Comparison of ENCODE assay signal across 8 cellular contexts in the genomic region with DNA sequence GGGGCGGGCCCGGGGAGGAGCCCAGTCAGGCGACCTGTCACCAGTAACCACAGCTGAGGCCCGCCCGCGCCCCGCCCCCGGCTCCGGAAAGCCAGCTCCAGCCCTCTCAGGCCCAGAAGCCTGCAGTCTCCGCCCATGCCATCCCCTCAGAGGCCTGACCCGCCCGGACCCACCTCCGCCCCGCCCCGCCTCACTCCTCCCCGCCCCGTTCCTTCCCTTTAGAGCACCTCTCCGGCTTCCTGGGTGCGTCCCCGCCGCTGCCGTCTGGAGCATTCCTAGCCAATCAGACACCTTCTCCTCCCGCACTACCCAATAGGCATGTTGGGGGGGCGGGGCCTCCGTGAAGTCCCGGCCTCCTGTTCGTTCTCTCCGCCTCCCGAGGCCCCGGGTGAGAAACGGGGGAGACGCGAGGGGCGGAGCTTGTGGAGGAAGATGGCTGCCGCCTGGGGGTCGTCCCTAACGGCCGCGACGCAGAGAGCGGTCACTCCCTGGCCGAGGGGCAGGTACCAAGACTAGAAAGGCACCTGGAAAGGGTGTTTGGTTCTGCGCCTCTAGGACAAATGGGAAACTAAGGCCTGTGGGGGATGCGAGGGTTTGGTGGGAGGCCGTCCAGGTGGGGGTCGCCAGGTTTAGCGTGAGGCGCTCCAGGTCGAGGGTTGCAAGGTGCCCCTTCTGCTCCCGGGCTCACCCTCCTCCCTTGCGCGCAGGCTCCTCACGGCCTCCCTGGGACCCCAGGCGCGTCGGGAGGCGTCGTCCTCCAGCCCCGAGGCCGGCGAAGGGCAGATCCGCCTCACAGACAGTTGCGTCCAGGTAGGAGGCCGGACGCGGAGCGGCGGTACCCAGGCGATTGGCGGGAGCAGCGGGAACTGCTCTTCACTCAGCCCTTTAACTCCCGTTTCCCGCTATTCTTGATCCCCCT. TPM values are rescaled to one million over a fixed set of nuclear protein-coding genes. Genes with fewer than 3 reads are reported as not detected.
DNase-seq lines count a peak whose midpoint lies in the region; ATAC-seq, FAIRE-seq and TF ChIP-seq lines count a peak whose summit lies in the region.

A gene with protein sequence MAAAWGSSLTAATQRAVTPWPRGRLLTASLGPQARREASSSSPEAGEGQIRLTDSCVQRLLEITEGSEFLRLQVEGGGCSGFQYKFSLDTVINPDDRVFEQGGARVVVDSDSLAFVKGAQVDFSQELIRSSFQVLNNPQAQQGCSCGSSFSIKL (plus strand): TSS at position 423 of the 919 bp plus-strand sequence. CDS start 10 bp downstream, at position 433.

- no peak for TF ChIP-seq POLR2A in endothelial cell of umbilical vein (IDR thresholded peaks at IDR 0.05; ENCODE audit: low read depth, low read length)

- H2AFZ ChIP-seq in OCI-LY3 (ENCODE audit: low read depth, low read length) = peak within 1 kb of the TSS; percentile 83
- peak within 1 kb of the TSS; percentile 93 for H2AFZ ChIP-seq in endothelial cell of umbilical vein (ENCODE audit: low read depth, low read length)

- dilution Hi-C loops in endothelial cell of umbilical vein (cut with MboI; ENCODE audit: extremely low pct_ligation_motif_present, low sequenced_read_pairs) = no loop called here

- H3K9ac ChIP-seq in OCI-LY3 (ENCODE audit: low read length) (peak within 1 kb of the TSS; percentile 77), endothelial cell of umbilical vein (replicated peaks; ENCODE audit: extremely low read depth, insufficient read depth, low read length) (peak within 1 kb of the TSS; percentile 86)

- no TSS peak for BruUV-seq in endothelial cell of umbilical vein (replicated peaks; lab: Mats Ljungman, UMichigan)

- peak; percentile 92 for ATAC-seq in GM21515 (IDR thresholded peaks at IDR 0.05; ENCODE audit: unreplicated experiment)

- H3K9me3 ChIP-seq in OCI-LY3 (ENCODE audit: insufficient read depth, low read length) (no peaks in the 10 kb centered on the region), endothelial cell of umbilical vein (replicated peaks; ENCODE audit: control insufficient read depth, insufficient read depth, low read length) (no peaks in the 10 kb centered on the region)

- H3K4me3 ChIP-seq in OCI-LY3 (ENCODE audit: low read length) (peak within 1 kb of the TSS; percentile 89), endothelial cell of umbilical vein (replicated peaks in 1 of 3; ENCODE audit: insufficient read depth in 1 of 3, low read depth in 1 of 3, low read length in 3 of 3) (peak within 1 kb of the TSS; percentile 91 to 98 (median 93))

- H3K4me1 ChIP-seq in OCI-LY3 (ENCODE audit: low read length) (peaks cover 30% of the 10 kb centered on the region), endothelial cell of umbilical vein (ENCODE audit: control insufficient read depth, extremely low read depth, insufficient read depth, low read length) (peaks cover 47% of the 10 kb centered on the region)

- peak; percentile 91 for FAIRE-seq in endothelial cell of umbilical vein (lab: Jason Lieb, UNC)

- TF ChIP-seq CTCF in OCI-LY3 (IDR thresholded peaks at IDR 0.05; ENCODE audit: low read depth, low read length) (no peak), endothelial cell of umbilical vein (IDR thresholded peaks at IDR 0.05; ENCODE audit: extremely low read depth in 1 of 2, insufficient read depth in 1 of 2, low read depth in 1 of 2, low read length in 2 of 2) (no peak)

- H3K27ac ChIP-seq in OCI-LY3 (ENCODE audit: low read length) (peak within 1 kb of the TSS; percentile 14; the same call in 1 of the 2 replicates), endothelial cell of umbilical vein (ENCODE audit: insufficient read depth, low read depth, low read length) (peak within 1 kb of the TSS; percentile 76)

- CTCF ChIA-PET in endothelial cell of umbilical vein (lab: Charles Lee) = interaction anchor here (0.8 to 1.1 kb wide), 4 partner anchors 15 to 133 kb away, joined by 3 to 4 read pairs (median 4); no protein-coding TSS in a partner anchor

- H3K27me3 ChIP-seq in OCI-LY3 (ENCODE audit: low read depth, low read length) (no peaks in the 10 kb centered on the region), endothelial cell of umbilical vein (ENCODE audit: control insufficient read depth in 2 of 2, insufficient read depth in 2 of 2, low read length in 2 of 2) (no peaks in the 10 kb centered on the region)

- DNase-seq in D341Med (ENCODE audit: low spot score) (peak; percentile 98), HuH-7 (ENCODE audit: low spot score) (peak; percentile 97), endothelial cell of umbilical vein (ENCODE audit: low read depth, low spot score) (peak; percentile 99), middle frontal gyrus (ENCODE audit: extremely low spot score, low spot score) (peak; percentile 96)
- peak; percentile 99 for DNase-seq in activated CD8-positive, alpha-beta memory T cell treated with anti-CD3 and anti-CD28 coated beads, Interleukin-2, amount 50 U/mL, for 48 hours
- peak; percentile 100 for DNase-seq in stimulated activated CD8-positive, alpha-beta memory T cell treated with anti-CD3 and anti-CD28 coated beads, Interleukin-2, amount 100 ng/mL, for 48 hours (ENCODE audit: low read depth in 2 of 2)

- H3K9me1 ChIP-seq in endothelial cell of umbilical vein (replicated peaks; ENCODE audit: control insufficient read depth, extremely low read depth, insufficient read depth, low read length) = no peaks in the 10 kb centered on the region

- H4K20me1 ChIP-seq in OCI-LY3 (ENCODE audit: insufficient read depth, low read length) (0 out of 2 replicates have a peak, but pooled peaks cover 3% of the 10 kb centered on the region), endothelial cell of umbilical vein (replicated peaks; ENCODE audit: control insufficient read depth, extremely low read depth, insufficient read depth, low read length) (no peaks in the 10 kb centered on the region)

- H3K79me2 ChIP-seq in OCI-LY3 (ENCODE audit: low read length) (peaks cover 11% of the 10 kb centered on the region), endothelial cell of umbilical vein (ENCODE audit: control insufficient read depth, insufficient read depth, low read length) (peaks cover 20% of the 10 kb centered on the region)

- intact Hi-C loops in endothelial cell of umbilical vein (cut with micrococcal nuclease) = loop anchor here (5.0 kb wide), 1 partner anchor 79 kb away; no protein-coding TSS in a partner anchor

- H3K36me3 ChIP-seq in OCI-LY3 (replicated peaks; ENCODE audit: low read depth, low read length) = no peaks in the 10 kb centered on the region
- no peaks in the 10 kb centered on the region for H3K36me3 ChIP-seq in endothelial cell of umbilical vein (ENCODE audit: control insufficient read depth in 2 of 2, extremely low read depth in 1 of 2, insufficient read depth in 2 of 2, low read length in 2 of 2)

- H3K4me2 ChIP-seq in OCI-LY3 (ENCODE audit: low read length) (peak within 1 kb of the TSS; percentile 99), endothelial cell of umbilical vein (ENCODE audit: insufficient read depth, low read length) (peak within 1 kb of the TSS; percentile 100)

- POLR2A ChIA-PET in endothelial cell of umbilical vein (lab: Charles Lee) = interaction anchor here (0.6 kb wide), 1 partner anchor 412 kb away, joined by 4 read pairs; no protein-coding TSS in a partner anchor

TF ChIP-seq in endothelial cell of umbilical vein, 7 proteins besides CTCF, POLR2A, EP300 and RAD21:
- peak; percentile 52 for TF ChIP-seq POLR2AphosphoS5 (IDR thresholded peaks at IDR 0.05; ENCODE audit: insufficient read depth, low read depth, low read length)
- TF ChIP-seq MYC (IDR thresholded peaks at IDR 0.05; ENCODE audit: low read depth, low read length) = no peak

RNA-seq across cellular contexts. Expression of the gene that starts here (rescaled TPM):
- 21.7 and 22.6 TPM in 2 replicates for total RNA-seq in endothelial cell of umbilical vein
- 25.7 and 29.6 TPM in 2 replicates for polyA plus RNA-seq in endothelial cell of umbilical vein
- 29.9 and 30.6 TPM in 2 replicates for polyA plus RNA-seq in endothelial cell of umbilical vein (2011; cell fraction: cytosol; rRNA removed)
- 11.3 and 13.2 TPM in 2 replicates for polyA plus RNA-seq in endothelial cell of umbilical vein (2011; cell fraction: nucleus; rRNA removed)
- polyA plus RNA-seq in endothelial cell of umbilical vein (2012) = 13.3 and 17.7 TPM in 2 replicates
- 5.1 and 5.4 TPM in 2 replicates for polyA minus RNA-seq in endothelial cell of umbilical vein
- polyA minus RNA-seq in endothelial cell of umbilical vein (2011; cell fraction: cytosol; rRNA and poly(A)+ RNA removed) = 3.7 TPM
- polyA minus RNA-seq in endothelial cell of umbilical vein (2011; cell fraction: nucleus; rRNA and poly(A)+ RNA removed) = 2.6 and 4.0 TPM in 2 replicates

Comparison
In these comparisons a context has a peak if more than half of its experiments do, and no peak if none do; other contexts are left out.
1. Peak in every context shown above with its lines: DNase-seq, ATAC-seq, H3K4me3 ChIP-seq and H3K27ac ChIP-seq.